In the genomic region with DNA sequence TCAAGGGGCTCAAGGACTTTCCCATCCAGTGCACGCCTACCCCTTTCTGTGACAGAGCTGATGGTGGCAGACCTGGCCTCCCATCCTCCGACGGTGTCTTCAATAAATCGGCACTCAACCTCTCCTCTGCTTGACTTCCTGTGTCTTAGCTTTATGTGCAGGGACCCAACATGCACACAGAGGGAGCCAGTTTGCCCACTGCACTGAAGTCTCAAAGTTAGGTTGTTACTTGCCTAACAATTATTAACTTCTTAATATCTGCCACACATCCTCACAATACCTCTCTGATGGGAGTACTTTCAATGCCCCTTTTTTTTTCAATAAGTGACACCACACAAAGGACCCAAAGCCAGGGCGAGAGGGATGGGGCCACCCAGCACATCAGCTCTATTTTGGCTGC, we compare ENCODE assay signal across 31 cellular contexts. TPM values are rescaled to one million over a fixed set of nuclear protein-coding genes. Genes with fewer than 3 reads are reported as not detected.
"Had no signal": no experiment of that assay in that cellular context is flagged by ENCODE, and none has a peak within 500 bp of the region (broad histone marks: within the 10 kb centered on the region; RNA-seq: fewer than 3 reads in every experiment).

No MANE protein-coding gene starts in this region.

- DNase-seq: activated B cell treated with CpG ODN at 0.5 μM for 24 hours; activated CD4-positive, alpha-beta T cell treated with anti-CD3 and anti-CD28 coated beads for 1 hour; activated CD4-positive, alpha-beta T cell treated with anti-CD3 and anti-CD28 coated beads, Interleukin-2, amount 10 ng/mL, durations not matched to agents 24 days and 14 days; activated CD4-positive, alpha-beta T cell treated with anti-CD3 and anti-CD28 coated beads, Interleukin-2, amount 50 U/mL, for 48 hours; activated CD8-positive, alpha-beta memory T cell treated with anti-CD3 and anti-CD28 coated beads for 24 hours; activated effector memory CD4-positive, alpha-beta T cell treated with anti-CD3 and anti-CD28 coated beads, Interleukin-2, amount 50 U/mL, for 16 hours; activated naive CD4-positive, alpha-beta T cell treated with Interleukin-2 at 50 U/mL for 16 hours; activated naive CD8-positive, alpha-beta T cell treated with anti-CD3 and anti-CD28 coated beads, Interleukin-2, amount 50 U/mL, for 24 hours; activated T-cell treated with anti-CD3 and anti-CD28 coated beads, Interleukin-2, amount 50 U/mL, for 4 hours; amniotic stem cell; NCI-H1048; NCI-H146; NCI-H1930; NCI-H2171; NCI-H2227 treated with DMSO at 0.1 percent for 48 hours; NCI-H446 treated with DMSO at 0.1 percent for 48 hours; NCI-H524 treated with DMSO at 0.1 percent for 48 hours; NCI-H748 treated with DMSO at 0.1 percent for 48 hours; T-cell; T-helper 2 cell; T1000 had no signal

- H3K27ac Mint-ChIP-seq: activated B cell treated with CpG ODN at 0.5 μM for 24 hours; activated CD4-positive, alpha-beta T cell treated with anti-CD3 and anti-CD28 coated beads, Interleukin-2, amount 10 ng/mL, durations not matched to agents 24 days and 14 days; activated naive CD4-positive, alpha-beta T cell treated with anti-CD3 and anti-CD28 coated beads, Interleukin-2, amount 50 U/mL, for 72 hours; activated naive CD8-positive, alpha-beta T cell treated with anti-CD3 and anti-CD28 coated beads, Interleukin-2, amount 50 U/mL, for 24 hours; brain; T-cell had no signal

- H3K9me3 Mint-ChIP-seq: activated B cell treated with CpG ODN at 0.5 μM for 24 hours; activated CD4-positive, alpha-beta T cell treated with anti-CD3 and anti-CD28 coated beads, Interleukin-2, amount 10 ng/mL, durations not matched to agents 24 days and 14 days; activated naive CD4-positive, alpha-beta T cell treated with anti-CD3 and anti-CD28 coated beads, Interleukin-2, amount 50 U/mL, for 72 hours; activated naive CD8-positive, alpha-beta T cell treated with anti-CD3 and anti-CD28 coated beads, Interleukin-2, amount 50 U/mL, for 24 hours; activated T-cell treated with anti-CD3 and anti-CD28 coated beads, Interleukin-2, amount 50 U/mL, for 4 hours; brain; central memory CD8-positive, alpha-beta T cell; T-cell had no signal

- H3K4me1 Mint-ChIP-seq: activated B cell treated with CpG ODN at 0.5 μM for 24 hours; activated CD4-positive, alpha-beta T cell treated with anti-CD3 and anti-CD28 coated beads, Interleukin-2, amount 10 ng/mL, durations not matched to agents 24 days and 14 days; activated naive CD8-positive, alpha-beta T cell treated with anti-CD3 and anti-CD28 coated beads, Interleukin-2, amount 50 U/mL, for 24 hours; central memory CD8-positive, alpha-beta T cell; T-cell had no signal

- H3K27me3 ChIP-seq: ascending aorta had no signal

- H3K4me3 Mint-ChIP-seq: activated B cell treated with CpG ODN at 0.5 μM for 24 hours; activated CD4-positive, alpha-beta T cell treated with anti-CD3 and anti-CD28 coated beads, Interleukin-2, amount 10 ng/mL, durations not matched to agents 24 days and 14 days; activated naive CD8-positive, alpha-beta T cell treated with anti-CD3 and anti-CD28 coated beads, Interleukin-2, amount 50 U/mL, for 24 hours; activated T-cell treated with anti-CD3 and anti-CD28 coated beads, Interleukin-2, amount 50 U/mL, for 4 hours; brain; central memory CD8-positive, alpha-beta T cell; T-cell had no signal

- H3K9me3 ChIP-seq: ascending aorta had no signal

- ATAC-seq: activated naive CD4-positive, alpha-beta T cell treated with anti-CD3 and anti-CD28 coated beads, Interleukin-2, amount 50 U/mL, for 72 hours; activated naive CD8-positive, alpha-beta T cell treated with anti-CD3 and anti-CD28 coated beads, Interleukin-2, amount 50 U/mL, for 24 hours; activated T-cell treated with anti-CD3 and anti-CD28 coated beads, Interleukin-2, amount 50 U/mL, for 4 hours; T-cell had no signal

- H3K27ac ChIP-seq: ascending aorta, SK-N-MC had no signal

- H3K4me3 ChIP-seq: ascending aorta, SK-N-MC had no signal

- H3K36me3 Mint-ChIP-seq: activated naive CD4-positive, alpha-beta T cell treated with anti-CD3 and anti-CD28 coated beads, Interleukin-2, amount 50 U/mL, for 72 hours; brain; T-cell had no signal

- H3K27me3 Mint-ChIP-seq: activated B cell treated with CpG ODN at 0.5 μM for 24 hours had no signal

- FAIRE-seq: TTC549 had no signal

- H3K36me3 ChIP-seq: ascending aorta had no signal

RNA-seq across cellular contexts. Expression of gene IZUMO1R, which starts 3.6 kb away (rescaled TPM):
- total RNA-seq: activated B cell treated with CpG ODN at 0.5 μM for 24 hours; activated CD4-positive, alpha-beta T cell treated with anti-CD3 and anti-CD28 coated beads, Interleukin-2, amount 10 ng/mL, durations not matched to agents 24 days and 14 days; activated naive CD4-positive, alpha-beta T cell treated with anti-CD3 and anti-CD28 coated beads, Interleukin-2, amount 50 U/mL, for 72 hours; activated T-cell treated with anti-CD3 and anti-CD28 coated beads, Interleukin-2, amount 50 U/mL, for 4 hours; ascending aorta; LHCN-M2; M059J; OCI-LY7; RPMI7951; T-cell had no signal
